In genomic region chr5:149529463-149529862, GRCh38 we compare ENCODE assay signal across 1 cellular context.
TF ChIP-seq lines count a peak whose summit lies in the region.

No MANE protein-coding gene starts in this region.

TF ChIP-seq in WTC11, 78 proteins besides CTCF, POLR2A, EP300 and RAD21:
- no peak for TF ChIP-seq AR (CRISPR knock-in tag; IDR thresholded peaks at IDR 0.05)
- TF ChIP-seq, protein P1, sequence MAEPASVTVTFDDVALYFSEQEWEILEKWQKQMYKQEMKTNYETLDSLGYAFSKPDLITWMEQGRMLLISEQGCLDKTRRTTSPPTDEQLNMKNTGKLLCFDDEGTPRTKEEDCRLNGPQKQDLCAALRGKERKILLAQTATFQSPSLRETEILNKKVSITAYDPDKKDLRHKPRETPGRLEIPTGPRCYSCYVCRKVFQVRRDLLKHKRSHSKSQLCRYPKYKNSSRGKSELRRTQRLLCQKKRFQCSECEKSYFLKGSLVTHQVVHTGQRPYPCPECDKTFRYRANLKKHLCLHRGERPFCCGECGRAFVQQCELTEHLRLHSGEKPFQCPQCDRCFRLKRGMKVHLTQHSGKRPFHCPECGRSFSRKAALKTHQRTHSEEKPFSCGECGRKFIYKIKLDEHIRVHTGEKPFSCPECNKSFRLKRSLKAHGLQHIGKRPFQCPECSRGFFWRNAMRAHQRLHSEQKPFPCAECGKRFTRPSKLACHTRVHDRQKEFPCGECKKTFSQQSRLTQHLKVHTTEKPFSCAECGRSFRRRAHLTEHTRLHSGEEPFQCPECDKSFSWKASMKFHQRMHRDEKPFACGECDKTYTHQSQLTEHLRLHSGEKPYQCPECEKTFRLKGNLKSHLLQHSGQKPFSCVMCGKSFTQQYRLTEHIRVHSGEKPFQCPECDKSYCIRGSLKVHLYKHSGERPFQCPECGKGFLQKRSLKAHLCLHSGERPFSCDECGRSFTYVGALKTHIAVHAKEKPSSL (CRISPR knock-in tag; conservative IDR thresholded peaks at IDR 0.05), result no peak
- TF ChIP-seq HMGA2 (CRISPR knock-in tag; IDR thresholded peaks at IDR 0.05), result no peak
- TF ChIP-seq SP1 (CRISPR knock-in tag; conservative IDR thresholded peaks at IDR 0.05), result no peak
- no peak for TF ChIP-seq ZBTB21 (CRISPR knock-in tag; IDR thresholded peaks at IDR 0.05; ENCODE audit: borderline replicate concordance)
- TF ChIP-seq NR1H2 (CRISPR knock-in tag; IDR thresholded peaks at IDR 0.05), result no peak
- no peak for TF ChIP-seq CREM (CRISPR knock-in tag; IDR thresholded peaks at IDR 0.05)
- TF ChIP-seq SOX15 (CRISPR knock-in tag; IDR thresholded peaks at IDR 0.05), result no peak
- TF ChIP-seq ETV6 (CRISPR knock-in tag; IDR thresholded peaks at IDR 0.05), result no peak
- TF ChIP-seq, protein P2, sequence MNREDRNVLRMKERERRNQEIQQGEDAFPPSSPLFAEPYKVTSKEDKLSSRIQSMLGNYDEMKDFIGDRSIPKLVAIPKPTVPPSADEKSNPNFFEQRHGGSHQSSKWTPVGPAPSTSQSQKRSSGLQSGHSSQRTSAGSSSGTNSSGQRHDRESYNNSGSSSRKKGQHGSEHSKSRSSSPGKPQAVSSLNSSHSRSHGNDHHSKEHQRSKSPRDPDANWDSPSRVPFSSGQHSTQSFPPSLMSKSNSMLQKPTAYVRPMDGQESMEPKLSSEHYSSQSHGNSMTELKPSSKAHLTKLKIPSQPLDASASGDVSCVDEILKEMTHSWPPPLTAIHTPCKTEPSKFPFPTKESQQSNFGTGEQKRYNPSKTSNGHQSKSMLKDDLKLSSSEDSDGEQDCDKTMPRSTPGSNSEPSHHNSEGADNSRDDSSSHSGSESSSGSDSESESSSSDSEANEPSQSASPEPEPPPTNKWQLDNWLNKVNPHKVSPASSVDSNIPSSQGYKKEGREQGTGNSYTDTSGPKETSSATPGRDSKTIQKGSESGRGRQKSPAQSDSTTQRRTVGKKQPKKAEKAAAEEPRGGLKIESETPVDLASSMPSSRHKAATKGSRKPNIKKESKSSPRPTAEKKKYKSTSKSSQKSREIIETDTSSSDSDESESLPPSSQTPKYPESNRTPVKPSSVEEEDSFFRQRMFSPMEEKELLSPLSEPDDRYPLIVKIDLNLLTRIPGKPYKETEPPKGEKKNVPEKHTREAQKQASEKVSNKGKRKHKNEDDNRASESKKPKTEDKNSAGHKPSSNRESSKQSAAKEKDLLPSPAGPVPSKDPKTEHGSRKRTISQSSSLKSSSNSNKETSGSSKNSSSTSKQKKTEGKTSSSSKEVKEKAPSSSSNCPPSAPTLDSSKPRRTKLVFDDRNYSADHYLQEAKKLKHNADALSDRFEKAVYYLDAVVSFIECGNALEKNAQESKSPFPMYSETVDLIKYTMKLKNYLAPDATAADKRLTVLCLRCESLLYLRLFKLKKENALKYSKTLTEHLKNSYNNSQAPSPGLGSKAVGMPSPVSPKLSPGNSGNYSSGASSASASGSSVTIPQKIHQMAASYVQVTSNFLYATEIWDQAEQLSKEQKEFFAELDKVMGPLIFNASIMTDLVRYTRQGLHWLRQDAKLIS (CRISPR knock-in tag; IDR thresholded peaks at IDR 0.05; ENCODE audit: borderline replicate concordance), result no peak
- TF ChIP-seq ZNF416 (CRISPR knock-in tag; IDR thresholded peaks at IDR 0.05), result no peak
- TF ChIP-seq, protein P3, sequence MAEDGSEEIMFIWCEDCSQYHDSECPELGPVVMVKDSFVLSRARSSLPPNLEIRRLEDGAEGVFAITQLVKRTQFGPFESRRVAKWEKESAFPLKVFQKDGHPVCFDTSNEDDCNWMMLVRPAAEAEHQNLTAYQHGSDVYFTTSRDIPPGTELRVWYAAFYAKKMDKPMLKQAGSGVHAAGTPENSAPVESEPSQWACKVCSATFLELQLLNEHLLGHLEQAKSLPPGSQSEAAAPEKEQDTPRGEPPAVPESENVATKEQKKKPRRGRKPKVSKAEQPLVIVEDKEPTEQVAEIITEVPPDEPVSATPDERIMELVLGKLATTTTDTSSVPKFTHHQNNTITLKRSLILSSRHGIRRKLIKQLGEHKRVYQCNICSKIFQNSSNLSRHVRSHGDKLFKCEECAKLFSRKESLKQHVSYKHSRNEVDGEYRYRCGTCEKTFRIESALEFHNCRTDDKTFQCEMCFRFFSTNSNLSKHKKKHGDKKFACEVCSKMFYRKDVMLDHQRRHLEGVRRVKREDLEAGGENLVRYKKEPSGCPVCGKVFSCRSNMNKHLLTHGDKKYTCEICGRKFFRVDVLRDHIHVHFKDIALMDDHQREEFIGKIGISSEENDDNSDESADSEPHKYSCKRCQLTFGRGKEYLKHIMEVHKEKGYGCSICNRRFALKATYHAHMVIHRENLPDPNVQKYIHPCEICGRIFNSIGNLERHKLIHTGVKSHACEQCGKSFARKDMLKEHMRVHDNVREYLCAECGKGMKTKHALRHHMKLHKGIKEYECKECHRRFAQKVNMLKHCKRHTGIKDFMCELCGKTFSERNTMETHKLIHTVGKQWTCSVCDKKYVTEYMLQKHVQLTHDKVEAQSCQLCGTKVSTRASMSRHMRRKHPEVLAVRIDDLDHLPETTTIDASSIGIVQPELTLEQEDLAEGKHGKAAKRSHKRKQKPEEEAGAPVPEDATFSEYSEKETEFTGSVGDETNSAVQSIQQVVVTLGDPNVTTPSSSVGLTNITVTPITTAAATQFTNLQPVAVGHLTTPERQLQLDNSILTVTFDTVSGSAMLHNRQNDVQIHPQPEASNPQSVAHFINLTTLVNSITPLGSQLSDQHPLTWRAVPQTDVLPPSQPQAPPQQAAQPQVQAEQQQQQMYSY (CRISPR knock-in tag; IDR thresholded peaks at IDR 0.05), result no peak
- TF ChIP-seq, protein P4, sequence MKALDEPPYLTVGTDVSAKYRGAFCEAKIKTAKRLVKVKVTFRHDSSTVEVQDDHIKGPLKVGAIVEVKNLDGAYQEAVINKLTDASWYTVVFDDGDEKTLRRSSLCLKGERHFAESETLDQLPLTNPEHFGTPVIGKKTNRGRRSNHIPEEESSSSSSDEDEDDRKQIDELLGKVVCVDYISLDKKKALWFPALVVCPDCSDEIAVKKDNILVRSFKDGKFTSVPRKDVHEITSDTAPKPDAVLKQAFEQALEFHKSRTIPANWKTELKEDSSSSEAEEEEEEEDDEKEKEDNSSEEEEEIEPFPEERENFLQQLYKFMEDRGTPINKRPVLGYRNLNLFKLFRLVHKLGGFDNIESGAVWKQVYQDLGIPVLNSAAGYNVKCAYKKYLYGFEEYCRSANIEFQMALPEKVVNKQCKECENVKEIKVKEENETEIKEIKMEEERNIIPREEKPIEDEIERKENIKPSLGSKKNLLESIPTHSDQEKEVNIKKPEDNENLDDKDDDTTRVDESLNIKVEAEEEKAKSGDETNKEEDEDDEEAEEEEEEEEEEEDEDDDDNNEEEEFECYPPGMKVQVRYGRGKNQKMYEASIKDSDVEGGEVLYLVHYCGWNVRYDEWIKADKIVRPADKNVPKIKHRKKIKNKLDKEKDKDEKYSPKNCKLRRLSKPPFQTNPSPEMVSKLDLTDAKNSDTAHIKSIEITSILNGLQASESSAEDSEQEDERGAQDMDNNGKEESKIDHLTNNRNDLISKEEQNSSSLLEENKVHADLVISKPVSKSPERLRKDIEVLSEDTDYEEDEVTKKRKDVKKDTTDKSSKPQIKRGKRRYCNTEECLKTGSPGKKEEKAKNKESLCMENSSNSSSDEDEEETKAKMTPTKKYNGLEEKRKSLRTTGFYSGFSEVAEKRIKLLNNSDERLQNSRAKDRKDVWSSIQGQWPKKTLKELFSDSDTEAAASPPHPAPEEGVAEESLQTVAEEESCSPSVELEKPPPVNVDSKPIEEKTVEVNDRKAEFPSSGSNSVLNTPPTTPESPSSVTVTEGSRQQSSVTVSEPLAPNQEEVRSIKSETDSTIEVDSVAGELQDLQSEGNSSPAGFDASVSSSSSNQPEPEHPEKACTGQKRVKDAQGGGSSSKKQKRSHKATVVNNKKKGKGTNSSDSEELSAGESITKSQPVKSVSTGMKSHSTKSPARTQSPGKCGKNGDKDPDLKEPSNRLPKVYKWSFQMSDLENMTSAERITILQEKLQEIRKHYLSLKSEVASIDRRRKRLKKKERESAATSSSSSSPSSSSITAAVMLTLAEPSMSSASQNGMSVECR (CRISPR knock-in tag; IDR thresholded peaks at IDR 0.05; ENCODE audit: borderline replicate concordance), result no peak
- no peak for TF ChIP-seq TP53 (CRISPR knock-in tag; IDR thresholded peaks at IDR 0.05)
- TF ChIP-seq, protein P5, sequence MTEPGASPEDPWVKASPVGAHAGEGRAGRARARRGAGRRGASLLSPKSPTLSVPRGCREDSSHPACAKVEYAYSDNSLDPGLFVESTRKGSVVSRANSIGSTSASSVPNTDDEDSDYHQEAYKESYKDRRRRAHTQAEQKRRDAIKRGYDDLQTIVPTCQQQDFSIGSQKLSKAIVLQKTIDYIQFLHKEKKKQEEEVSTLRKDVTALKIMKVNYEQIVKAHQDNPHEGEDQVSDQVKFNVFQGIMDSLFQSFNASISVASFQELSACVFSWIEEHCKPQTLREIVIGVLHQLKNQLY (CRISPR knock-in tag; IDR thresholded peaks at IDR 0.05), result no peak
- no peak for TF ChIP-seq CDX4 (CRISPR knock-in tag; IDR thresholded peaks at IDR 0.05; ENCODE audit: borderline replicate concordance)
- TF ChIP-seq, protein P6, sequence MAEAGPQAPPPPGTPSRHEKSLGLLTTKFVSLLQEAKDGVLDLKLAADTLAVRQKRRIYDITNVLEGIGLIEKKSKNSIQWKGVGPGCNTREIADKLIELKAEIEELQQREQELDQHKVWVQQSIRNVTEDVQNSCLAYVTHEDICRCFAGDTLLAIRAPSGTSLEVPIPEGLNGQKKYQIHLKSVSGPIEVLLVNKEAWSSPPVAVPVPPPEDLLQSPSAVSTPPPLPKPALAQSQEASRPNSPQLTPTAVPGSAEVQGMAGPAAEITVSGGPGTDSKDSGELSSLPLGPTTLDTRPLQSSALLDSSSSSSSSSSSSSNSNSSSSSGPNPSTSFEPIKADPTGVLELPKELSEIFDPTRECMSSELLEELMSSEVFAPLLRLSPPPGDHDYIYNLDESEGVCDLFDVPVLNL (CRISPR knock-in tag; IDR thresholded peaks at IDR 0.05; ENCODE audit: borderline replicate concordance, low read depth), result no peak
- no peak for TF ChIP-seq ZNF396 (CRISPR knock-in tag; IDR thresholded peaks at IDR 0.05; ENCODE audit: borderline replicate concordance)
- TF ChIP-seq PREB (CRISPR knock-in tag; IDR thresholded peaks at IDR 0.05; ENCODE audit: borderline replicate concordance), result no peak
